1 cellular context compared by ENCODE assay signal in genomic region chr10:123687758-123688157, GRCh38.
TF ChIP-seq lines count a peak whose summit lies in the region.

No MANE protein-coding gene starts in this region.

TF ChIP-seq in HepG2, 621 proteins besides CTCF, POLR2A, EP300 and RAD21 (continued from another document):
- no peak for TF ChIP-seq AKNA (CRISPR knock-in tag; IDR thresholded peaks at IDR 0.05; ENCODE audit: borderline replicate concordance)
- no peak for TF ChIP-seq ZNF30 (CRISPR knock-in tag; IDR thresholded peaks at IDR 0.05)
TF ChIP-seq in HepG2: peak in this region for 0.
